ENCODE assay signal across 9 cellular contexts in the genomic region with DNA sequence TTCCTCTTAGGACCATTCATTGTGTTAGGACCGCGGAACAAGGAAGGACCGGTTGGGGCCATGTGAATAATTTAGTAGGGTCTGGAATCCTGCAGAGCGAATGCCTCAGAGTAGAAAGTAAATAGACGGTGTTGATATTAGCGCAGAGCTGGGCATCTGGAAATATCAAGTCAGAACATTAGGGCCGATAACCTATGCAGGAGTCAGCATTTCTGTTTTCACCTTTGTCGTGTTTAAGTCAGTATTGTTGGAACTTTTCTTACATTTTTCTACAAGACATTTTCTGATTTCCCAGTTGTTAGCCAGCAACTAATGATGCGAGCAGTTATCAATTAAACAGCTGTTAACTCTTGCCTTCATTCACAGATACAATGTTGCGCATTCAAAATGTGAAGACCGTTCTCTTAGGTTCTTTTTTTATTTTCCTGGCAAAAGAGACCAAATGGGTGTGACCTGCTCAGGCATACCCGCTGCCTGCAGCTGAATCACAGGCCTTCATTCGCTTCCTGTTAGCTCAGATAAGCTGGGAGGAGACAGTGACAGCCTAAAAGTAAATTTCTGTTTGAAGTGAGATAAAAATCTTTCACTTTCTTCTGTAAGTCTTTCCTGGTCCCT. TPM values are rescaled to one million over a fixed set of nuclear protein-coding genes. Genes with fewer than 3 reads are reported as not detected.
DNase-seq lines count a peak whose midpoint lies in the region; ATAC-seq, FAIRE-seq and TF ChIP-seq lines count a peak whose summit lies in the region.
"Had no signal": no experiment of that assay in that cellular context is flagged by ENCODE, and none has a peak within 500 bp of the region (broad histone marks: within the 10 kb centered on the region; RNA-seq: fewer than 3 reads in every experiment).

No MANE protein-coding gene starts in this region.

- FAIRE-seq in D721Med (lab: Jason Lieb, UNC) = no peak
- FAIRE-seq: TTC549 had no signal

- CTCF ChIA-PET in CD4-positive, alpha-beta T cell (lab: Charles Lee) = interaction anchor here (0.7 to 2.9 kb wide), 5 partner anchors 9 to 242 kb away, joined by 3 to 13 read pairs (median 4); no protein-coding TSS in a partner anchor

- peak in 8 of 10 experiments; percentile 34 to 68 (median 54) for DNase-seq in CD4-positive, alpha-beta T cell
- DNase-seq in RPMI8226 (peak; percentile 85), amniotic epithelial cell (ENCODE audit: low read depth) (peak; percentile 79), left cardiac atrium (peak; percentile 65), posterior vena cava (ENCODE audit: low spot score) (peak; percentile 82), D721Med (ENCODE audit: insufficient read length, low spot score) (no peak)

- no peak for TF ChIP-seq CTCF in CD4-positive, alpha-beta T cell (IDR thresholded peaks at IDR 0.05)
- no peak for TF ChIP-seq CTCF in D721Med (IDR thresholded peaks at IDR 0.05; ENCODE audit: insufficient read depth, missing control alignments)

- intact Hi-C loops in CD4-positive, alpha-beta T cell (cut with DNase I, micrococcal nuclease) = loop anchor here in 1 of 2 experiments (1.0 to 5.0 kb wide), 4 partner anchors 40 to 455 kb away; a partner anchor contains a TSS
- intact Hi-C loops in left cardiac atrium (cut with DNase I) = loop anchor here in 1 of 2 donors (5.0 kb wide), 1 partner anchor 40 kb away; a partner anchor contains a TSS
- intact Hi-C loops in posterior vena cava (cut with DNase I) = no loop called here

- H3K9me3 ChIP-seq in CD4-positive, alpha-beta T cell (ENCODE audit: control insufficient read depth, low read length) = no peaks in the 10 kb centered on the region

- H3K27ac ChIP-seq in CD4-positive, alpha-beta T cell (ENCODE audit: low read depth, low read length) = peak overlapping the region; percentile 92

- H3K27me3 ChIP-seq in CD4-positive, alpha-beta T cell (ENCODE audit: control insufficient read depth, insufficient read depth, low read length) = no peaks in the 10 kb centered on the region

- H3K36me3 Mint-ChIP-seq in CD4-positive, alpha-beta T cell (ENCODE audit: low read depth) = peaks cover 18% of the 10 kb centered on the region

- peaks cover 57% of the 10 kb centered on the region for H3K4me1 Mint-ChIP-seq in CD4-positive, alpha-beta T cell (ENCODE audit: low read depth)

- H3K27ac Mint-ChIP-seq in CD4-positive, alpha-beta T cell = peak overlapping the region; percentile 93

- no peaks in the 10 kb centered on the region for H3K9me3 Mint-ChIP-seq in CD4-positive, alpha-beta T cell

- H3K4me3 Mint-ChIP-seq in CD4-positive, alpha-beta T cell = peak overlapping the region; percentile 98

- H3K27me3 Mint-ChIP-seq in CD4-positive, alpha-beta T cell = no peaks in the 10 kb centered on the region

- peak; percentile 58 for ATAC-seq in CD4-positive, alpha-beta T cell (ENCODE audit: poor library complexity)
- ATAC-seq in HG02885 (IDR thresholded peaks at IDR 0.05; ENCODE audit: poor library complexity, unreplicated experiment) (peak; percentile 0), left cardiac atrium (peak; percentile 2 to 29), GM21447 (IDR thresholded peaks at IDR 0.05; ENCODE audit: unreplicated experiment) (no peak)

- POLR2A ChIA-PET in CD4-positive, alpha-beta T cell (lab: Charles Lee) = interaction anchor here (0.6 to 2.8 kb wide), 17 partner anchors 9 to 545 kb away, joined by 3 to 19 read pairs (median 5); a partner anchor contains a TSS

RNA-seq across cellular contexts. Expression of a gene that starts 1.0 kb away (rescaled TPM):
- total RNA-seq in CD4-positive, alpha-beta T cell = 100 to 1,000 TPM; 202 to 203 TPM
- total RNA-seq in left cardiac atrium (1,000 to 10,000 TPM in 1 of 2 donors, 100 to 1,000 TPM in 1; 881 to 1,100 TPM), posterior vena cava (100 to 1,000 TPM; 554 to 783 TPM)

RNA-seq across cellular contexts. Expression of a gene that starts 34.4 kb away (rescaled TPM):
- total RNA-seq in CD4-positive, alpha-beta T cell = not detected
- total RNA-seq in left cardiac atrium = not detected
- under 1 TPM in 1 of 2 donors, not detected in 1; 0.10 TPM for total RNA-seq in posterior vena cava

RNA-seq across cellular contexts. Expression of a gene that starts 40.4 kb away (rescaled TPM):
- total RNA-seq in CD4-positive, alpha-beta T cell = 100 to 1,000 TPM; 128 to 133 TPM
- total RNA-seq in left cardiac atrium (10 to 100 TPM; 30.4 to 36.0 TPM), posterior vena cava (10 to 100 TPM; 37.6 to 57.0 TPM)
